ENCODE assay signal across 14 cellular contexts in genomic region chr6:163945813-163946212, GRCh38.
A peak's percentile ranks its signal among the peaks of the same experiment; 100 is the strongest.
DNase-seq lines count a peak whose midpoint lies in the region; ATAC-seq, FAIRE-seq and TF ChIP-seq lines count a peak whose summit lies in the region.
"Had no signal": no experiment of that assay in that cellular context is flagged by ENCODE, and none has a peak within 500 bp of the region (broad histone marks: within the 10 kb centered on the region; RNA-seq: fewer than 3 reads in every experiment).

No MANE protein-coding gene starts in this region.

- H3K4me3 ChIP-seq in astrocyte (ENCODE audit: insufficient read depth, low read depth, low read length) (no peak overlapping the region), suprapubic skin (no peak overlapping the region)

- no peak for TF ChIP-seq EP300 in suprapubic skin (IDR thresholded peaks at IDR 0.05)

- DNase-seq in astrocyte (ENCODE audit: low read depth) (no peak), foreskin keratinocyte (peak in 1 of 2 donors; percentile 48), midbrain (lab: John Stamatoyannopoulos, UW) (peak; percentile 62), suprapubic skin (ENCODE audit: low spot score in 2 of 2) (no peak), GM12892 (ENCODE audit: insufficient read length) (no peak), left colon (no peak), NCI-H2171 (lab: John Stamatoyannopoulos, UW) (no peak)
- DNase-seq: activated T-cell treated with anti-CD3 and anti-CD28 coated beads, Interleukin-2, amount 50 U/mL, for 1 hour; NCI-H187 treated with DMSO at 0.1 percent for 48 hours; NCI-H510A treated with DMSO at 0.1 percent for 48 hours; posterior cingulate gyrus; SK-N-SH had no signal

- H3K9me3 Mint-ChIP-seq in astrocyte (ENCODE audit: unreplicated experiment), result no peaks in the 10 kb centered on the region
- H3K9me3 Mint-ChIP-seq: activated naive CD4-positive, alpha-beta T cell treated with anti-CD3 and anti-CD28 coated beads, Interleukin-2, amount 50 U/mL, for 72 hours had no signal

- no peak overlapping the region for H3K27ac Mint-ChIP-seq in astrocyte (ENCODE audit: unreplicated experiment)
- H3K27ac Mint-ChIP-seq: activated naive CD4-positive, alpha-beta T cell treated with anti-CD3 and anti-CD28 coated beads, Interleukin-2, amount 50 U/mL, for 72 hours had no signal

- TF ChIP-seq CTCF in astrocyte (IDR thresholded peaks at IDR 0.05; ENCODE audit: insufficient read depth, low read depth, low read length), result no peak
- no peak for TF ChIP-seq CTCF in foreskin keratinocyte (conservative IDR thresholded peaks at IDR 0.05)
- no peak for TF ChIP-seq CTCF in suprapubic skin (IDR thresholded peaks at IDR 0.05)

- H3K27ac ChIP-seq in astrocyte (ENCODE audit: low read depth, low read length) (no peak overlapping the region), foreskin keratinocyte (no peak overlapping the region), suprapubic skin (peak overlapping the region; percentile 8)

- intact Hi-C loops in left colon (cut with DNase I, micrococcal nuclease), result no loop called here

- H4K20me1 ChIP-seq in astrocyte (ENCODE audit: insufficient read depth, low read length), result no peaks in the 10 kb centered on the region

- H3K4me1 ChIP-seq in astrocyte (ENCODE audit: insufficient read depth, low read length) (peaks cover 16% of the 10 kb centered on the region), foreskin keratinocyte (peaks cover 8% of the 10 kb centered on the region), suprapubic skin (peaks cover 63% of the 10 kb centered on the region)

- H3K27me3 ChIP-seq in astrocyte (ENCODE audit: insufficient read depth, low read length) (no peaks in the 10 kb centered on the region), foreskin keratinocyte (no peaks in the 10 kb centered on the region), suprapubic skin (no peaks in the 10 kb centered on the region)

- H3K27me3 Mint-ChIP-seq in astrocyte (ENCODE audit: low read depth, unreplicated experiment), result peaks cover 6% of the 10 kb centered on the region

- H3K36me3 ChIP-seq in astrocyte (ENCODE audit: insufficient read depth, low read length), result no peaks in the 10 kb centered on the region
- H3K36me3 ChIP-seq in suprapubic skin, result no peaks in the 10 kb centered on the region

- FAIRE-seq in astrocyte (lab: Jason Lieb, UNC) (no peak), GM12892 (lab: Jason Lieb, UNC) (no peak)

- H2AFZ ChIP-seq in astrocyte (ENCODE audit: low read depth, low read length), result peak overlapping the region; percentile 57

- no peak overlapping the region for H3K4me3 Mint-ChIP-seq in astrocyte (ENCODE audit: unreplicated experiment)

- no peak for TF ChIP-seq POLR2A in suprapubic skin (IDR thresholded peaks at IDR 0.05)
- no peak for TF ChIP-seq POLR2A in GM12892 (IDR thresholded peaks at IDR 0.05; ENCODE audit: low read depth, low read length)

- H3K9ac ChIP-seq in astrocyte (ENCODE audit: low read length), result no peak overlapping the region
- H3K9ac ChIP-seq: SK-N-SH had no signal

- H3K4me1 Mint-ChIP-seq in astrocyte (ENCODE audit: low read depth, unreplicated experiment), result peaks cover 10% of the 10 kb centered on the region

- peak overlapping the region; percentile 39 for H3K4me2 ChIP-seq in astrocyte (ENCODE audit: low read length)
- H3K4me2 ChIP-seq: SK-N-SH had no signal

- H3K79me2 ChIP-seq in astrocyte (ENCODE audit: insufficient read depth, low read length), result no peaks in the 10 kb centered on the region

- peak; percentile 78 for ATAC-seq in foreskin keratinocyte
- ATAC-seq in left colon, result no peak
- ATAC-seq in GM18517 (IDR thresholded peaks at IDR 0.05; ENCODE audit: unreplicated experiment), result no peak
- ATAC-seq: activated naive CD4-positive, alpha-beta T cell treated with anti-CD3 and anti-CD28 coated beads, Interleukin-2, amount 50 U/mL, for 72 hours had no signal

- 58% methylated on average over 7 of the region's 7 CpGs for WGBS in suprapubic skin

- H3K9me3 ChIP-seq in astrocyte (ENCODE audit: insufficient read depth, low read depth, low read length) (no peaks in the 10 kb centered on the region), suprapubic skin (no peaks in the 10 kb centered on the region)
- H3K9me3 ChIP-seq: SK-N-SH had no signal

- H3K36me3 Mint-ChIP-seq in astrocyte (ENCODE audit: low read depth, unreplicated experiment), result no peaks in the 10 kb centered on the region
- H3K36me3 Mint-ChIP-seq: activated naive CD4-positive, alpha-beta T cell treated with anti-CD3 and anti-CD28 coated beads, Interleukin-2, amount 50 U/mL, for 72 hours had no signal
